Comparison of ENCODE assay signal across 1 cellular context in genomic region chr2:171181067-171182049, GRCh38.
TF ChIP-seq lines count a peak whose summit lies in the region.

No MANE protein-coding gene starts in this region.

TF ChIP-seq in H1, 55 proteins besides CTCF, POLR2A, EP300 and RAD21:
- no peak for TF ChIP-seq NANOG (IDR thresholded peaks at IDR 0.05; ENCODE audit: insufficient read depth, low read depth, low read length, poor library complexity, severe bottlenecking)
- TF ChIP-seq SP4 (IDR thresholded peaks at IDR 0.05; ENCODE audit: low read length) = no peak
- no peak for TF ChIP-seq SRF (IDR thresholded peaks at IDR 0.05; ENCODE audit: low read depth, low read length)
- no peak for TF ChIP-seq TAF7 (optimal IDR thresholded peaks at IDR 0.05; ENCODE audit: borderline replicate concordance, low read depth, low read length)
- TF ChIP-seq CREB1 (IDR thresholded peaks at IDR 0.05) = no peak
- no peak for TF ChIP-seq ASH2L (IDR thresholded peaks at IDR 0.05; ENCODE audit: low read length)
- TF ChIP-seq KDM1A (IDR thresholded peaks at IDR 0.05; ENCODE audit: borderline replicate concordance, low read length) = no peak
- TF ChIP-seq, protein P1, sequence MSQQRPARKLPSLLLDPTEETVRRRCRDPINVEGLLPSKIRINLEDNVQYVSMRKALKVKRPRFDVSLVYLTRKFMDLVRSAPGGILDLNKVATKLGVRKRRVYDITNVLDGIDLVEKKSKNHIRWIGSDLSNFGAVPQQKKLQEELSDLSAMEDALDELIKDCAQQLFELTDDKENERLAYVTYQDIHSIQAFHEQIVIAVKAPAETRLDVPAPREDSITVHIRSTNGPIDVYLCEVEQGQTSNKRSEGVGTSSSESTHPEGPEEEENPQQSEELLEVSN (IDR thresholded peaks at IDR 0.05) = no peak
- TF ChIP-seq NRF1 (IDR thresholded peaks at IDR 0.05; ENCODE audit: low read depth, low read length) = no peak
- TF ChIP-seq ZNF274 (IDR thresholded peaks at IDR 0.05; ENCODE audit: borderline replicate concordance, extremely low read depth, low read length) = no peak
